ENCODE assay signal across 8 cellular contexts in genomic region chr17:57898487-57899311, GRCh38. TPM values are rescaled to one million over a fixed set of nuclear protein-coding genes. Genes with fewer than 3 reads are reported as not detected.
DNase-seq lines count a peak whose midpoint lies in the region; ATAC-seq and TF ChIP-seq lines count a peak whose summit lies in the region.

No MANE protein-coding gene starts in this region.

- TF ChIP-seq POLR2A in esophagus muscularis mucosa (IDR thresholded peaks at IDR 0.05; ENCODE audit: low read depth): no peak

- CTCF ChIA-PET in activated CD4-positive, alpha-beta T cell treated with anti-CD3 and anti-CD28 coated beads, Interleukin-2, amount 10 ng/mL, durations not matched to agents 7 days and 5 days (lab: Charles Lee): interaction anchor here (1.0 to 1.5 kb wide), 3 partner anchors 16 to 101 kb away, joined by 3 to 4 read pairs (median 3); no protein-coding TSS in a partner anchor

- no peaks in the 10 kb centered on the region for H3K27me3 ChIP-seq in esophagus muscularis mucosa
- no peaks in the 10 kb centered on the region for H3K27me3 ChIP-seq in mucosa of stomach (ENCODE audit: control insufficient read depth, insufficient read depth, low read length)
- H3K27me3 ChIP-seq in aorta (ENCODE audit: control insufficient read depth in 1 of 2, insufficient read depth in 2 of 2, low read length in 1 of 2): no peaks in the 10 kb centered on the region

- POLR2A ChIA-PET in activated CD4-positive, alpha-beta T cell treated with anti-CD3 and anti-CD28 coated beads, Interleukin-2, amount 10 ng/mL, durations not matched to agents 7 days and 5 days (lab: Charles Lee): no interaction called here

- peak overlapping the region in 1 of 4 donors; percentile 4 for H3K4me3 ChIP-seq in esophagus muscularis mucosa
- no peak overlapping the region for H3K4me3 ChIP-seq in mucosa of stomach (ENCODE audit: low read length)
- no peak overlapping the region for H3K4me3 ChIP-seq in aorta (ENCODE audit: low read length in 2 of 2)

- H3K4me3 Mint-ChIP-seq in activated CD4-positive, alpha-beta T cell treated with anti-CD3 and anti-CD28 coated beads, Interleukin-2, amount 10 ng/mL, durations not matched to agents 7 days and 5 days: no peak overlapping the region

- 60% methylated on average over 4 of the region's 9 CpGs for WGBS in esophagus muscularis mucosa
- WGBS in aorta, 2 donors: 25 to 26% methylated on average over 9 of the region's 9 CpGs

- peak; percentile 71 for ATAC-seq in aorta (ENCODE audit: low FRiP score)
- ATAC-seq in esophagus mucosa: no peak

- H3K27me3 Mint-ChIP-seq in activated CD4-positive, alpha-beta T cell treated with anti-CD3 and anti-CD28 coated beads, Interleukin-2, amount 10 ng/mL, durations not matched to agents 7 days and 5 days: no peaks in the 10 kb centered on the region

- H3K36me3 ChIP-seq in esophagus muscularis mucosa (no peaks in the 10 kb centered on the region), mucosa of stomach (ENCODE audit: control insufficient read depth, insufficient read depth, low read length) (no peaks in the 10 kb centered on the region), aorta (ENCODE audit: control insufficient read depth in 1 of 2, insufficient read depth in 2 of 2, low read length in 1 of 2) (no peaks in the 10 kb centered on the region)

- H3K36me3 Mint-ChIP-seq in activated CD4-positive, alpha-beta T cell treated with anti-CD3 and anti-CD28 coated beads, Interleukin-2, amount 10 ng/mL, durations not matched to agents 7 days and 5 days (ENCODE audit: low read depth): no peaks in the 10 kb centered on the region

- no peak for DNase-seq in activated CD4-positive, alpha-beta T cell treated with anti-CD3 and anti-CD28 coated beads, Interleukin-2, amount 10 ng/mL, durations not matched to agents 7 days and 5 days
- no peak for DNase-seq in activated CD4-positive, alpha-beta T cell treated with anti-CD3 and anti-CD28 coated beads, Interleukin-2, amount 50 U/mL, for 48 hours
- no peak for DNase-seq in esophagus muscularis mucosa (ENCODE audit: extremely low spot score)
- peak; percentile 79 to 87 for DNase-seq in aorta
- DNase-seq in NCI-H510A treated with DMSO at 0.1 percent for 48 hours (lab: John Stamatoyannopoulos, UW): no peak
- no peak for DNase-seq in GM19238 (ENCODE audit: insufficient read length, low spot score)

- H3K9me3 Mint-ChIP-seq in activated CD4-positive, alpha-beta T cell treated with anti-CD3 and anti-CD28 coated beads, Interleukin-2, amount 10 ng/mL, durations not matched to agents 7 days and 5 days: no peaks in the 10 kb centered on the region

- intact Hi-C loops in esophagus muscularis mucosa (cut with DNase I): no loop called here
- intact Hi-C loops in aorta (cut with DNase I): no loop called here

- H3K4me1 Mint-ChIP-seq in activated CD4-positive, alpha-beta T cell treated with anti-CD3 and anti-CD28 coated beads, Interleukin-2, amount 10 ng/mL, durations not matched to agents 7 days and 5 days: peaks cover 32% of the 10 kb centered on the region

- H3K9ac ChIP-seq in mucosa of stomach (ENCODE audit: low read length): peak overlapping the region; percentile 59

- H3K9me3 ChIP-seq in esophagus muscularis mucosa (no peaks in the 10 kb centered on the region), mucosa of stomach (ENCODE audit: control insufficient read depth, low read length) (no peaks in the 10 kb centered on the region), aorta (ENCODE audit: control insufficient read depth, low read length) (no peaks in the 10 kb centered on the region)

- H3K27ac ChIP-seq in esophagus muscularis mucosa (replicated peaks in 1 of 4): peak overlapping the region; percentile 88 to 100 (median 96)
- H3K27ac ChIP-seq in aorta (ENCODE audit: low read depth in 1 of 2, low read length in 2 of 2): peak overlapping the region; percentile 12 to 70

- peak overlapping the region; percentile 31 for H3K27ac Mint-ChIP-seq in activated CD4-positive, alpha-beta T cell treated with anti-CD3 and anti-CD28 coated beads, Interleukin-2, amount 10 ng/mL, durations not matched to agents 7 days and 5 days

- H3K4me1 ChIP-seq in esophagus muscularis mucosa (peaks cover 95 to 100% (median 97%) of the 10 kb centered on the region in 4 donors), mucosa of stomach (ENCODE audit: control insufficient read depth, insufficient read depth, low read length) (peaks cover 78% of the 10 kb centered on the region), aorta (ENCODE audit: control insufficient read depth in 1 of 2, insufficient read depth in 2 of 2, low read length in 2 of 2) (no peaks in the 10 kb centered on the region)

- TF ChIP-seq EP300 in esophagus muscularis mucosa (IDR thresholded peaks at IDR 0.05): no peak

- no peak for TF ChIP-seq CTCF in esophagus muscularis mucosa (IDR thresholded peaks at IDR 0.05)

RNA-seq across cellular contexts. Expression of gene MRPS23, which starts 48.9 kb away (rescaled TPM):
- 10 to 100 TPM; 27.1 to 38.4 TPM for total RNA-seq in activated CD4-positive, alpha-beta T cell treated with anti-CD3 and anti-CD28 coated beads, Interleukin-2, amount 10 ng/mL, durations not matched to agents 7 days and 5 days
- total RNA-seq in esophagus muscularis mucosa (10 to 100 TPM; 11.6 to 22.2 (median 16.9) TPM), aorta (10 to 100 TPM; 21.6 to 22.8 TPM), esophagus mucosa (29.4 TPM)
- 10 to 100 TPM; 22.5 to 39.9 TPM for polyA plus RNA-seq in aorta

RNA-seq across cellular contexts. Expression of gene CUEDC1, which starts 56.5 kb away (rescaled TPM):
- under 1 TPM in 1 of 2 experiments, not detected in 1; 0.47 TPM for total RNA-seq in activated CD4-positive, alpha-beta T cell treated with anti-CD3 and anti-CD28 coated beads, Interleukin-2, amount 10 ng/mL, durations not matched to agents 7 days and 5 days
- 10 to 100 TPM; 30.3 to 72.2 (median 51.2) TPM for total RNA-seq in esophagus muscularis mucosa
- total RNA-seq in aorta: 10 to 100 TPM; 42.9 to 43.6 TPM
- 10 to 100 TPM; 25.4 to 26.7 TPM for polyA plus RNA-seq in aorta
- total RNA-seq in esophagus mucosa: 23.8 TPM

Comparison
In these comparisons a context has a peak if more than half of its experiments do, and no peak if none do; other contexts are left out.
1. DNase-seq: peak in aorta (2 of 2); none in activated CD4-positive, alpha-beta T cell treated with anti-CD3 and anti-CD28 coated beads, Interleukin-2, amount 10 ng/mL, durations not matched to agents 7 days and 5 days (single experiment), activated CD4-positive, alpha-beta T cell treated with anti-CD3 and anti-CD28 coated beads, Interleukin-2, amount 50 U/mL, for 48 hours (0 of 2), esophagus muscularis mucosa (single experiment), NCI-H510A treated with DMSO at 0.1 percent for 48 hours (single experiment) and GM19238 (single experiment).
2. RNA of gene CUEDC1, which starts 56.5 kb away (total RNA-seq): 30.3 to 72.2 TPM in esophagus muscularis mucosa, 42.9 to 43.6 TPM in aorta and 23.8 TPM in esophagus mucosa (single experiment); 0.47 TPM in activated CD4-positive, alpha-beta T cell treated with anti-CD3 and anti-CD28 coated beads, Interleukin-2, amount 10 ng/mL, durations not matched to agents 7 days and 5 days; every median in the first group is over 10 times any median in the second.